2 cellular contexts compared by ENCODE assay signal in the genomic region with DNA sequence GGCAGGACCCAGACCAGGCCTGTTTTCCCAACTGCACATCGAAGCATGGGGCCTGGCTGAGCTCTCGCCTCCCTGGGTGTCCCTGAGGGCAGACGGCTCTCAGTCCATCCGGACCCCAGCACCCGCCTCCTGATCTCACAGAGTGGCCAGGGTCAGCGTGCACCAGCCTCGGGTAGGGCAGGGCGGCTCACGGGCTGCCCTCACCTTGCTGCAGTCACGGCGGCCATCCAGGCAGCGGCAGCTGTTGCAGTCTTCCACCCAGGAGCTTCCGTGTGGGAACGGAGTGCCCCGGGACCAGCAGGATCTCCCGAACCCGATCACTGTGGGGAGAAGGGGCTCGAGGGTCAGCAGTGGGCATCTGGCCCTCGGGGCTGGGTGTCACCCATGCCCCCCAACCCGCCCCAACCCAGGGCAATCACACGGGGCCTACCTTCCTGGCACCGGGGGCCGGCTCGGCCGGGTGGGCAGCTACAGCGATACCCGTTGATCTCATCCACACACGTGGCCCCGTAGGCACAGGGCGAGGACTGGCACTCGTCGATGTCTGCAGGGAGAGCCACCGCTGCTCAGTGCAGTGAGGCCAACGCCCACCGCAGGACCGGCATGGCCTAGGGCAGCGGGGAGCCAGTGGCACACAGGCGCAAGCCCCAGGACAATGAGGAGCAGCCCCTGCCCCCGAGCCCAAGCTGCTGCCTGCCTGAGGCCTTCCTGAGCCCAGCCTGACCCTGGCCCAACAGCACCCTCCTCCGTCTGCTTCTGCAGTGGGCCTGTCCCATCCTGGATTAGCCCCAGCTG.
TF ChIP-seq lines count a peak whose summit lies in the region.

No MANE protein-coding gene starts in this region.

TF ChIP-seq in SK-N-SH treated with all-trans-retinoic acid at 6 μM for 48 hours, 23 proteins besides CTCF, POLR2A, EP300 and RAD21 (continued from another document):
- TF ChIP-seq, protein P1, sequence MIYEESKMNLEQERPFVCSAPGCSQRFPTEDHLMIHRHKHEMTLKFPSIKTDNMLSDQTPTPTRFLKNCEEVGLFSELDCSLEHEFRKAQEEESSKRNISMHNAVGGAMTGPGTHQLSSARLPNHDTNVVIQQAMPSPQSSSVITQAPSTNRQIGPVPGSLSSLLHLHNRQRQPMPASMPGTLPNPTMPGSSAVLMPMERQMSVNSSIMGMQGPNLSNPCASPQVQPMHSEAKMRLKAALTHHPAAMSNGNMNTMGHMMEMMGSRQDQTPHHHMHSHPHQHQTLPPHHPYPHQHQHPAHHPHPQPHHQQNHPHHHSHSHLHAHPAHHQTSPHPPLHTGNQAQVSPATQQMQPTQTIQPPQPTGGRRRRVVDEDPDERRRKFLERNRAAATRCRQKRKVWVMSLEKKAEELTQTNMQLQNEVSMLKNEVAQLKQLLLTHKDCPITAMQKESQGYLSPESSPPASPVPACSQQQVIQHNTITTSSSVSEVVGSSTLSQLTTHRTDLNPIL (CRISPR knock-in tag; IDR thresholded peaks at IDR 0.05; ENCODE audit: low read depth) = no peak
- TF ChIP-seq, protein P2, sequence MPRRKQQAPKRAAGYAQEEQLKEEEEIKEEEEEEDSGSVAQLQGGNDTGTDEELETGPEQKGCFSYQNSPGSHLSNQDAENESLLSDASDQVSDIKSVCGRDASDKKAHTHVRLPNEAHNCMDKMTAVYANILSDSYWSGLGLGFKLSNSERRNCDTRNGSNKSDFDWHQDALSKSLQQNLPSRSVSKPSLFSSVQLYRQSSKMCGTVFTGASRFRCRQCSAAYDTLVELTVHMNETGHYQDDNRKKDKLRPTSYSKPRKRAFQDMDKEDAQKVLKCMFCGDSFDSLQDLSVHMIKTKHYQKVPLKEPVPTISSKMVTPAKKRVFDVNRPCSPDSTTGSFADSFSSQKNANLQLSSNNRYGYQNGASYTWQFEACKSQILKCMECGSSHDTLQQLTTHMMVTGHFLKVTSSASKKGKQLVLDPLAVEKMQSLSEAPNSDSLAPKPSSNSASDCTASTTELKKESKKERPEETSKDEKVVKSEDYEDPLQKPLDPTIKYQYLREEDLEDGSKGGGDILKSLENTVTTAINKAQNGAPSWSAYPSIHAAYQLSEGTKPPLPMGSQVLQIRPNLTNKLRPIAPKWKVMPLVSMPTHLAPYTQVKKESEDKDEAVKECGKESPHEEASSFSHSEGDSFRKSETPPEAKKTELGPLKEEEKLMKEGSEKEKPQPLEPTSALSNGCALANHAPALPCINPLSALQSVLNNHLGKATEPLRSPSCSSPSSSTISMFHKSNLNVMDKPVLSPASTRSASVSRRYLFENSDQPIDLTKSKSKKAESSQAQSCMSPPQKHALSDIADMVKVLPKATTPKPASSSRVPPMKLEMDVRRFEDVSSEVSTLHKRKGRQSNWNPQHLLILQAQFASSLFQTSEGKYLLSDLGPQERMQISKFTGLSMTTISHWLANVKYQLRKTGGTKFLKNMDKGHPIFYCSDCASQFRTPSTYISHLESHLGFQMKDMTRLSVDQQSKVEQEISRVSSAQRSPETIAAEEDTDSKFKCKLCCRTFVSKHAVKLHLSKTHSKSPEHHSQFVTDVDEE (CRISPR knock-in tag; IDR thresholded peaks at IDR 0.05) = no peak
- no peak for TF ChIP-seq ISL1 (CRISPR knock-in tag; IDR thresholded peaks at IDR 0.05)
- TF ChIP-seq TCF4 (CRISPR knock-in tag; IDR thresholded peaks at IDR 0.05; ENCODE audit: borderline replicate concordance) = no peak
- no peak for TF ChIP-seq ZFP3 (CRISPR knock-in tag; IDR thresholded peaks at IDR 0.05)
- TF ChIP-seq ZNF8 (CRISPR knock-in tag; IDR thresholded peaks at IDR 0.05) = no peak
- no peak for TF ChIP-seq OSR1 (CRISPR knock-in tag; IDR thresholded peaks at IDR 0.05)
- TF ChIP-seq ZC3H10 (CRISPR knock-in tag; IDR thresholded peaks at IDR 0.05) = no peak
- TF ChIP-seq SNAI2 (CRISPR knock-in tag; IDR thresholded peaks at IDR 0.05) = no peak
- TF ChIP-seq ZNF70 (CRISPR knock-in tag; IDR thresholded peaks at IDR 0.05) = no peak
- no peak for TF ChIP-seq ZFP30 (CRISPR knock-in tag; IDR thresholded peaks at IDR 0.05)
- no peak for TF ChIP-seq PPARA (CRISPR knock-in tag; IDR thresholded peaks at IDR 0.05; ENCODE audit: borderline replicate concordance)
- no peak for TF ChIP-seq TOX (CRISPR knock-in tag; IDR thresholded peaks at IDR 0.05; ENCODE audit: borderline replicate concordance)
- TF ChIP-seq, protein P3, sequence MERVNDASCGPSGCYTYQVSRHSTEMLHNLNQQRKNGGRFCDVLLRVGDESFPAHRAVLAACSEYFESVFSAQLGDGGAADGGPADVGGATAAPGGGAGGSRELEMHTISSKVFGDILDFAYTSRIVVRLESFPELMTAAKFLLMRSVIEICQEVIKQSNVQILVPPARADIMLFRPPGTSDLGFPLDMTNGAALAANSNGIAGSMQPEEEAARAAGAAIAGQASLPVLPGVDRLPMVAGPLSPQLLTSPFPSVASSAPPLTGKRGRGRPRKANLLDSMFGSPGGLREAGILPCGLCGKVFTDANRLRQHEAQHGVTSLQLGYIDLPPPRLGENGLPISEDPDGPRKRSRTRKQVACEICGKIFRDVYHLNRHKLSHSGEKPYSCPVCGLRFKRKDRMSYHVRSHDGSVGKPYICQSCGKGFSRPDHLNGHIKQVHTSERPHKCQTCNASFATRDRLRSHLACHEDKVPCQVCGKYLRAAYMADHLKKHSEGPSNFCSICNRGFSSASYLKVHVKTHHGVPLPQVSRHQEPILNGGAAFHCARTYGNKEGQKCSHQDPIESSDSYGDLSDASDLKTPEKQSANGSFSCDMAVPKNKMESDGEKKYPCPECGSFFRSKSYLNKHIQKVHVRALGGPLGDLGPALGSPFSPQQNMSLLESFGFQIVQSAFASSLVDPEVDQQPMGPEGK (CRISPR knock-in tag; IDR thresholded peaks at IDR 0.05; ENCODE audit: borderline replicate concordance) = no peak
- no peak for TF ChIP-seq ZNF565 (CRISPR knock-in tag; conservative IDR thresholded peaks at IDR 0.05; ENCODE audit: low read depth)
- TF ChIP-seq, protein P4, sequence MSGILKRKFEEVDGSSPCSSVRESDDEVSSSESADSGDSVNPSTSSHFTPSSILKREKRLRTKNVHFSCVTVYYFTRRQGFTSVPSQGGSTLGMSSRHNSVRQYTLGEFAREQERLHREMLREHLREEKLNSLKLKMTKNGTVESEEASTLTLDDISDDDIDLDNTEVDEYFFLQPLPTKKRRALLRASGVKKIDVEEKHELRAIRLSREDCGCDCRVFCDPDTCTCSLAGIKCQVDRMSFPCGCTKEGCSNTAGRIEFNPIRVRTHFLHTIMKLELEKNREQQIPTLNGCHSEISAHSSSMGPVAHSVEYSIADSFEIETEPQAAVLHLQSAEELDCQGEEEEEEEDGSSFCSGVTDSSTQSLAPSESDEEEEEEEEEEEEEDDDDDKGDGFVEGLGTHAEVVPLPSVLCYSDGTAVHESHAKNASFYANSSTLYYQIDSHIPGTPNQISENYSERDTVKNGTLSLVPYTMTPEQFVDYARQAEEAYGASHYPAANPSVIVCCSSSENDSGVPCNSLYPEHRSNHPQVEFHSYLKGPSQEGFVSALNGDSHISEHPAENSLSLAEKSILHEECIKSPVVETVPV (CRISPR knock-in tag; IDR thresholded peaks at IDR 0.05) = no peak
- no peak for TF ChIP-seq BACH2 (CRISPR knock-in tag; IDR thresholded peaks at IDR 0.05; ENCODE audit: borderline replicate concordance)

TF ChIP-seq in SK-N-SH, 30 proteins besides CTCF, POLR2A, EP300 and RAD21 (continued from another document):
- TF ChIP-seq EZH2phosphoT487 (IDR thresholded peaks at IDR 0.05; ENCODE audit: borderline replicate concordance, low read depth) (no peak), JUND (IDR thresholded peaks at IDR 0.05) (no peak), YY1 (IDR thresholded peaks at IDR 0.05; ENCODE audit: low read depth) (no peak), MXI1 (IDR thresholded peaks at IDR 0.05; ENCODE audit: low read depth, low read length) (no peak), RCOR1 (IDR thresholded peaks at IDR 0.05; ENCODE audit: low read length) (no peak)
- TF ChIP-seq, protein P5, sequence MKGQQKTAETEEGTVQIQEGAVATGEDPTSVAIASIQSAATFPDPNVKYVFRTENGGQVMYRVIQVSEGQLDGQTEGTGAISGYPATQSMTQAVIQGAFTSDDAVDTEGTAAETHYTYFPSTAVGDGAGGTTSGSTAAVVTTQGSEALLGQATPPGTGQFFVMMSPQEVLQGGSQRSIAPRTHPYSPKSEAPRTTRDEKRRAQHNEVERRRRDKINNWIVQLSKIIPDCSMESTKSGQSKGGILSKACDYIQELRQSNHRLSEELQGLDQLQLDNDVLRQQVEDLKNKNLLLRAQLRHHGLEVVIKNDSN (IDR thresholded peaks at IDR 0.05; ENCODE audit: borderline replicate concordance, low read depth) = no peak
- TF ChIP-seq, protein P6, sequence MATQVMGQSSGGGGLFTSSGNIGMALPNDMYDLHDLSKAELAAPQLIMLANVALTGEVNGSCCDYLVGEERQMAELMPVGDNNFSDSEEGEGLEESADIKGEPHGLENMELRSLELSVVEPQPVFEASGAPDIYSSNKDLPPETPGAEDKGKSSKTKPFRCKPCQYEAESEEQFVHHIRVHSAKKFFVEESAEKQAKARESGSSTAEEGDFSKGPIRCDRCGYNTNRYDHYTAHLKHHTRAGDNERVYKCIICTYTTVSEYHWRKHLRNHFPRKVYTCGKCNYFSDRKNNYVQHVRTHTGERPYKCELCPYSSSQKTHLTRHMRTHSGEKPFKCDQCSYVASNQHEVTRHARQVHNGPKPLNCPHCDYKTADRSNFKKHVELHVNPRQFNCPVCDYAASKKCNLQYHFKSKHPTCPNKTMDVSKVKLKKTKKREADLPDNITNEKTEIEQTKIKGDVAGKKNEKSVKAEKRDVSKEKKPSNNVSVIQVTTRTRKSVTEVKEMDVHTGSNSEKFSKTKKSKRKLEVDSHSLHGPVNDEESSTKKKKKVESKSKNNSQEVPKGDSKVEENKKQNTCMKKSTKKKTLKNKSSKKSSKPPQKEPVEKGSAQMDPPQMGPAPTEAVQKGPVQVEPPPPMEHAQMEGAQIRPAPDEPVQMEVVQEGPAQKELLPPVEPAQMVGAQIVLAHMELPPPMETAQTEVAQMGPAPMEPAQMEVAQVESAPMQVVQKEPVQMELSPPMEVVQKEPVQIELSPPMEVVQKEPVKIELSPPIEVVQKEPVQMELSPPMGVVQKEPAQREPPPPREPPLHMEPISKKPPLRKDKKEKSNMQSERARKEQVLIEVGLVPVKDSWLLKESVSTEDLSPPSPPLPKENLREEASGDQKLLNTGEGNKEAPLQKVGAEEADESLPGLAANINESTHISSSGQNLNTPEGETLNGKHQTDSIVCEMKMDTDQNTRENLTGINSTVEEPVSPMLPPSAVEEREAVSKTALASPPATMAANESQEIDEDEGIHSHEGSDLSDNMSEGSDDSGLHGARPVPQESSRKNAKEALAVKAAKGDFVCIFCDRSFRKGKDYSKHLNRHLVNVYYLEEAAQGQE (IDR thresholded peaks at IDR 0.05; ENCODE audit: low read depth, low read length) = no peak
- TF ChIP-seq, protein P7, sequence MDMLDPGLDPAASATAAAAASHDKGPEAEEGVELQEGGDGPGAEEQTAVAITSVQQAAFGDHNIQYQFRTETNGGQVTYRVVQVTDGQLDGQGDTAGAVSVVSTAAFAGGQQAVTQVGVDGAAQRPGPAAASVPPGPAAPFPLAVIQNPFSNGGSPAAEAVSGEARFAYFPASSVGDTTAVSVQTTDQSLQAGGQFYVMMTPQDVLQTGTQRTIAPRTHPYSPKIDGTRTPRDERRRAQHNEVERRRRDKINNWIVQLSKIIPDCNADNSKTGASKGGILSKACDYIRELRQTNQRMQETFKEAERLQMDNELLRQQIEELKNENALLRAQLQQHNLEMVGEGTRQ (IDR thresholded peaks at IDR 0.05; ENCODE audit: borderline replicate concordance, low read depth, low read length) = no peak
